Comparison of ENCODE assay signal across 1 cellular context in genomic region chr5:115578657-115579056, GRCh38.
TF ChIP-seq lines count a peak whose summit lies in the region.

No MANE protein-coding gene starts in this region.

TF ChIP-seq in GM12878, 131 proteins besides CTCF, POLR2A, EP300 and RAD21 (continues in another document):
- TF ChIP-seq EGR1 (IDR thresholded peaks at IDR 0.05; ENCODE audit: borderline replicate concordance in 1 of 2, low read depth in 2 of 2, low read length in 2 of 2) (no peak), SPI1 (IDR thresholded peaks at IDR 0.05; ENCODE audit: borderline replicate concordance, insufficient read depth, low read depth, low read length) (peak; percentile 87), STAT3 (IDR thresholded peaks at IDR 0.05; ENCODE audit: low read depth, low read length) (no peak), BHLHE40 (IDR thresholded peaks at IDR 0.05; ENCODE audit: borderline replicate concordance in 1 of 2, low read depth in 2 of 2, low read length in 1 of 2) (no peak), SMAD5 (IDR thresholded peaks at IDR 0.05; ENCODE audit: low read depth) (no peak), TCF7 (IDR thresholded peaks at IDR 0.05; ENCODE audit: borderline replicate concordance) (no peak), JUNB (IDR thresholded peaks at IDR 0.05) (peak; percentile 46), FOS (IDR thresholded peaks at IDR 0.05; ENCODE audit: borderline replicate concordance, extremely low read depth, insufficient read length) (no peak), ZBED1 (IDR thresholded peaks at IDR 0.05; ENCODE audit: borderline replicate concordance) (no peak), ZSCAN29 (IDR thresholded peaks at IDR 0.05) (no peak), ZBTB33 (IDR thresholded peaks at IDR 0.05) (no peak), ZNF687 (IDR thresholded peaks at IDR 0.05) (no peak), E2F4 (IDR thresholded peaks at IDR 0.05; ENCODE audit: low read depth, low read length) (no peak), MYB (IDR thresholded peaks at IDR 0.05; ENCODE audit: borderline replicate concordance, low read depth, low read length) (no peak), SMAD1 (IDR thresholded peaks at IDR 0.05; ENCODE audit: low read depth, partially characterized antibody) (no peak), BRCA1 (IDR thresholded peaks at IDR 0.05; ENCODE audit: low read depth, low read length) (no peak), NFIC (IDR thresholded peaks at IDR 0.05; ENCODE audit: low read depth, low read length) (no peak; the same call in 1 of the 2 replicates), SREBF2 (IDR thresholded peaks at IDR 0.05; ENCODE audit: low read length) (no peak), MEF2A (IDR thresholded peaks at IDR 0.05; ENCODE audit: insufficient read depth, low read depth, low read length) (no peak), RUNX3 (IDR thresholded peaks at IDR 0.05; ENCODE audit: low read length) (peak; percentile 41; the same call in 1 of the 2 replicates), LARP7 (IDR thresholded peaks at IDR 0.05) (no peak), CHD2 (IDR thresholded peaks at IDR 0.05; ENCODE audit: borderline replicate concordance, low read depth, low read length) (no peak), RELB (IDR thresholded peaks at IDR 0.05; ENCODE audit: low read depth) (peak; percentile 29; the same call in 1 of the 2 replicates), ATF2 (IDR thresholded peaks at IDR 0.05; ENCODE audit: low read length) (no peak), PBX3 (IDR thresholded peaks at IDR 0.05; ENCODE audit: insufficient replicate concordance, low read depth, low read length) (no peak), IKZF2 (IDR thresholded peaks at IDR 0.05) (peak in 1 of 2 experiments; percentile 33; a peak in 1 of 4 replicates), SMARCA5 (IDR thresholded peaks at IDR 0.05) (no peak), MYC (IDR thresholded peaks at IDR 0.05; ENCODE audit: insufficient read depth, insufficient read length, insufficient replicate concordance, low read length, severe bottlenecking) (no peak), TCF3 (IDR thresholded peaks at IDR 0.05; ENCODE audit: borderline replicate concordance, insufficient read depth, low read depth, low read length) (no peak), IKZF1 (conservative IDR thresholded peaks at IDR 0.05) (no peak), NRF1 (conservative IDR thresholded peaks at IDR 0.05; ENCODE audit: low read depth, low read length) (no peak), POLR2AphosphoS2 (IDR thresholded peaks at IDR 0.05; ENCODE audit: low read depth, low read length) (no peak), WRNIP1 (IDR thresholded peaks at IDR 0.05; ENCODE audit: borderline replicate concordance, low read depth, low read length) (no peak), MTA3 (IDR thresholded peaks at IDR 0.05; ENCODE audit: borderline replicate concordance, low read length) (no peak), SP1 (IDR thresholded peaks at IDR 0.05; ENCODE audit: low read depth, low read length) (no peak), RFX5 (IDR thresholded peaks at IDR 0.05; ENCODE audit: low read depth, low read length) (no peak), CUX1 (IDR thresholded peaks at IDR 0.05; ENCODE audit: insufficient replicate concordance, low read depth, low read length) (peak; percentile 69), IRF4 (IDR thresholded peaks at IDR 0.05; ENCODE audit: low read depth, low read length) (no peak), HDGF (IDR thresholded peaks at IDR 0.05) (no peak), ELK1 (IDR thresholded peaks at IDR 0.05; ENCODE audit: low read depth, low read length) (no peak), DPF2 (IDR thresholded peaks at IDR 0.05) (0 out of 2 replicates have a peak, but pooled peaks have one; percentile 16)
